In the genomic region with DNA sequence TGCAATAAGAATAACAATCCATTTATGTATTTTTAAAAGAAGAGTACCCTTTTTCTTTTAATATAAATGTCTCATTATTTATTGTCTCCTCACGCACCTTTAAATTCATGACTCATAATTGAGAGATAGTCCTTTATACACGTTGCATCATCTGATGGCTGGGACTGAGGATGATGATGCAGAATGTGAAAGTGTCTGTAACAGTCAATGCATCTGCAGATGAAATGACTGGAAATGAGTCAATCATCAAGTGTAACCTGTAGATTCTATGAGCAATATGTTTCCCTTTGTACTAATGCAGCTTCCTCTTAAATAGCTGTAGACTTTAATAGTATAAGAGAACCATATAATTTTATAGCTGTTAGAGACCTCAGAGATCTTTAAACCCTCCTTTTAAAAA, we compare ENCODE assay signal across 1 cellular context.
A peak's percentile ranks its signal among the peaks of the same experiment; 100 is the strongest.
TF ChIP-seq lines count a peak whose summit lies in the region.

No MANE protein-coding gene starts in this region.

TF ChIP-seq in H1, 55 proteins besides CTCF, POLR2A, EP300 and RAD21:
- TF ChIP-seq TEAD4 (IDR thresholded peaks at IDR 0.05; ENCODE audit: low read depth, low read length) (no peak), CEBPB (IDR thresholded peaks at IDR 0.05; ENCODE audit: low read depth, low read length) (peak; percentile 22; the same call in 1 of the 2 replicates)
